Comparison of ENCODE assay signal across 21 cellular contexts in the genomic region with DNA sequence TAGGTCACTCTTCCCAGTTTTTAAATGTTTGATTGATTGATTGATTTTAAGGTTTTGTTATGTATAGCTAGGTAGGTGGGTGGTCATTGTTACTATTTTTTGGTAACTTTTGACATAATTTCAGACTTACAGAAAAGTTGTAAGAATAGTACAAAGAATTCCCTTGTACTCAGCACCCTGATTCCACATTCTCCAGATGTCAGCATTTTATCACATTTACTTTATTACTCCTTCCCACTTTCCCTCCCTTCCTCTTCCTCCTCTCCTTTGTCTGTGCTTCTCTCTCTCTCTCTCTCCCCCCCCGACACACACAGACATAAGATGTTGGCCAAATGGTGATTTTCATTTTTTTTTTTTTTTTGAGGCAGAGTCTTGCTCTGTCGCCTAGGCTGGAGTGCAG.
"Had no signal": no experiment of that assay in that cellular context is flagged by ENCODE, and none has a peak within 500 bp of the region (broad histone marks: within the 10 kb centered on the region; RNA-seq: fewer than 3 reads in every experiment).

No MANE protein-coding gene starts in this region.

- H3K27me3 ChIP-seq: dorsolateral prefrontal cortex, gastrocnemius medialis, heart right ventricle, neutrophil, right lobe of liver, suprapubic skin, thyroid gland had no signal

- H3K9me3 Mint-ChIP-seq: naive thymus-derived CD8-positive, alpha-beta T cell; stimulated activated memory B cell treated with anti-CD40 and anti-IgM and Interleukin-4, amounts not matched to agents 10 μg/mL and 1 μg/mL and 100 μg/mL, for 72 hours; type B pancreatic cell had no signal

- H3K4me3 ChIP-seq: dorsolateral prefrontal cortex, gastrocnemius medialis, heart right ventricle, psoas muscle, right lobe of liver, suprapubic skin, thyroid gland had no signal

- H3K27ac Mint-ChIP-seq: type B pancreatic cell had no signal

- H3K4me1 ChIP-seq: gastrocnemius medialis, psoas muscle, right lobe of liver, suprapubic skin, thyroid gland had no signal

- FAIRE-seq: endometrium, islet of Langerhans, urothelium cell line had no signal

- H3K27ac ChIP-seq: gastrocnemius medialis, heart right ventricle, neutrophil, psoas muscle, right lobe of liver, suprapubic skin, thyroid gland had no signal

- ATAC-seq: esophagus mucosa; gastrocnemius medialis; heart right ventricle; naive thymus-derived CD8-positive, alpha-beta T cell; psoas muscle; right lobe of liver; stimulated activated memory B cell treated with anti-CD40 and anti-IgM and Interleukin-4, amounts not matched to agents 10 μg/mL and 1 μg/mL and 100 μg/mL, for 72 hours had no signal

- DNase-seq: cortex of kidney; dorsolateral prefrontal cortex; effector CD8-positive, alpha-beta T cell; gastrocnemius medialis; heart right ventricle; hypothalamus; kidney glomerular epithelial cell; naive thymus-derived CD8-positive, alpha-beta T cell; psoas muscle; retina; stimulated activated CD4-positive, alpha-beta T cell treated with anti-CD3 and anti-CD28 coated beads, Interleukin-4, amount 100 ng/mL, for 1 hour; thyroid gland had no signal

- H3K4me3 Mint-ChIP-seq: naive thymus-derived CD8-positive, alpha-beta T cell; stimulated activated memory B cell treated with anti-CD40 and anti-IgM and Interleukin-4, amounts not matched to agents 10 μg/mL and 1 μg/mL and 100 μg/mL, for 72 hours; type B pancreatic cell had no signal

- H3K27me3 Mint-ChIP-seq: naive thymus-derived CD8-positive, alpha-beta T cell; stimulated activated memory B cell treated with anti-CD40 and anti-IgM and Interleukin-4, amounts not matched to agents 10 μg/mL and 1 μg/mL and 100 μg/mL, for 72 hours; type B pancreatic cell had no signal

- H3K9me3 ChIP-seq: gastrocnemius medialis, heart right ventricle, neutrophil, psoas muscle, right lobe of liver, suprapubic skin, thyroid gland had no signal
